Comparison of ENCODE assay signal across 20 cellular contexts in genomic region chr12:88615490-88615889, GRCh38. TPM values are rescaled to one million over a fixed set of nuclear protein-coding genes. Genes with fewer than 3 reads are reported as not detected.
"Had no signal": no experiment of that assay in that cellular context is flagged by ENCODE, and none has a peak within 500 bp of the region (broad histone marks: within the 10 kb centered on the region; RNA-seq: fewer than 3 reads in every experiment).

No MANE protein-coding gene starts in this region.

- H3K4me1 Mint-ChIP-seq: activated T-helper 17 cell treated with anti-CD3 and anti-CD28 coated beads, Interleukin-2, amount 50 U/mL, for 72 hours; mesothelial cell of epicardium; naive thymus-derived CD8-positive, alpha-beta T cell; neural progenitor cell had no signal

- H3K36me3 Mint-ChIP-seq: activated naive CD4-positive, alpha-beta T cell treated with anti-CD3 and anti-CD28 coated beads, Interleukin-2, amount 50 U/mL, for 72 hours; neural progenitor cell had no signal

- H3K36me3 ChIP-seq: ascending aorta, breast epithelium, heart right ventricle, left lung, neural progenitor cell had no signal

- ATAC-seq: activated CD8-positive, alpha-beta T cell treated with anti-CD3 and anti-CD28 coated beads, Interleukin-2, amount 10 ng/mL, durations not matched to agents 7 days and 5 days; activated naive CD4-positive, alpha-beta T cell treated with anti-CD3 and anti-CD28 coated beads, Interleukin-2, amount 50 U/mL, for 72 hours; activated T-helper 17 cell treated with anti-CD3 and anti-CD28 coated beads, Interleukin-2, amount 50 U/mL, for 72 hours; heart right ventricle; left lung; naive thymus-derived CD8-positive, alpha-beta T cell; sciatic nerve; stimulated activated naive CD8-positive, alpha-beta T cell treated with anti-CD3 and anti-CD28 coated beads, Interleukin-15, Interleukin-2, amounts not matched to agents 100 U/mL and 50 U/mL, for 24 hours had no signal

- H3K4me3 Mint-ChIP-seq: activated CD8-positive, alpha-beta T cell treated with anti-CD3 and anti-CD28 coated beads, Interleukin-2, amount 10 ng/mL, durations not matched to agents 7 days and 5 days; activated T-helper 17 cell treated with anti-CD3 and anti-CD28 coated beads, Interleukin-2, amount 50 U/mL, for 72 hours; mesothelial cell of epicardium; naive thymus-derived CD8-positive, alpha-beta T cell; neural progenitor cell had no signal

- H3K4me2 ChIP-seq: neural progenitor cell had no signal

- H3K27me3 ChIP-seq: ascending aorta, breast epithelium, heart right ventricle, left lung, neural progenitor cell had no signal

- H3K4me3 ChIP-seq: ascending aorta, breast epithelium, coronary artery, heart right ventricle, left lung, lung, neural progenitor cell had no signal

- H3K27ac ChIP-seq: ascending aorta, breast epithelium, coronary artery, heart right ventricle, left lung, neural progenitor cell had no signal

- H2AFZ ChIP-seq: neural progenitor cell had no signal

- H3K4me1 ChIP-seq: ascending aorta, breast epithelium, heart right ventricle, left lung, neural progenitor cell had no signal

- DNase-seq: activated CD4-positive, alpha-beta T cell treated with anti-CD3 and anti-CD28 coated beads for 1 hour; activated CD4-positive, alpha-beta T cell treated with anti-CD3 and anti-CD28 coated beads, Interleukin-2, amount 50 U/mL, for 1 hour; activated CD8-positive, alpha-beta T cell treated with anti-CD3 and anti-CD28 coated beads, Interleukin-2, amount 10 ng/mL, durations not matched to agents 7 days and 5 days; cerebellar nuclear complex; heart right ventricle; left lung; naive thymus-derived CD8-positive, alpha-beta T cell; posterior cingulate gyrus; stimulated activated CD4-positive, alpha-beta T cell treated with anti-CD3 and anti-CD28 coated beads, Interleukin-2, amount 100 ng/mL, for 48 hours; stimulated activated naive CD8-positive, alpha-beta T cell treated with anti-CD3 and anti-CD28 coated beads, Interleukin-15, Interleukin-2, amounts not matched to agents 100 U/mL and 50 U/mL, for 24 hours; T-helper 1 cell had no signal

- H3K27ac Mint-ChIP-seq: activated CD8-positive, alpha-beta T cell treated with anti-CD3 and anti-CD28 coated beads, Interleukin-2, amount 10 ng/mL, durations not matched to agents 7 days and 5 days; activated naive CD4-positive, alpha-beta T cell treated with anti-CD3 and anti-CD28 coated beads, Interleukin-2, amount 50 U/mL, for 72 hours; activated T-helper 17 cell treated with anti-CD3 and anti-CD28 coated beads, Interleukin-2, amount 50 U/mL, for 72 hours; mesothelial cell of epicardium; naive thymus-derived CD8-positive, alpha-beta T cell; neural progenitor cell had no signal

- H3K9ac ChIP-seq: neural progenitor cell had no signal

RNA-seq across cellular contexts. Expression of gene KITLG, which starts 35.2 kb away (rescaled TPM):
- total RNA-seq: activated CD8-positive, alpha-beta T cell treated with anti-CD3 and anti-CD28 coated beads, Interleukin-2, amount 10 ng/mL, durations not matched to agents 7 days and 5 days; activated naive CD4-positive, alpha-beta T cell treated with anti-CD3 and anti-CD28 coated beads, Interleukin-2, amount 50 U/mL, for 72 hours had no signal
- polyA plus RNA-seq: naive thymus-derived CD8-positive, alpha-beta T cell had no signal
